ENCODE assay signal across 21 cellular contexts in genomic region chr18:74682998-74683311, GRCh38.
A peak's percentile ranks its signal among the peaks of the same experiment; 100 is the strongest.
DNase-seq lines count a peak whose midpoint lies in the region; TF ChIP-seq lines count a peak whose summit lies in the region.
"Had no signal": no experiment of that assay in that cellular context is flagged by ENCODE, and none has a peak within 500 bp of the region (broad histone marks: within the 10 kb centered on the region; RNA-seq: fewer than 3 reads in every experiment).

No MANE protein-coding gene starts in this region.

- H3K36me3 Mint-ChIP-seq in nephron (ENCODE audit: low read depth), result peaks cover 27% of the 10 kb centered on the region

- H3K27ac Mint-ChIP-seq in nephron, result peak overlapping the region in 2 of 3 experiments; percentile 8 to 33
- H3K27ac Mint-ChIP-seq: CD8-positive, alpha-beta T cell; dendritic cell treated with granulocyte-macrophage colony-stimulating factor and Interleukin-4, amounts not matched to agents 40 ng/mL and 50 ng/mL, for 4 days had no signal

- H3K4me3 ChIP-seq in endocrine pancreas (ENCODE audit: control insufficient read depth, insufficient read depth, low read length), result peak overlapping the region; percentile 28
- H3K4me3 ChIP-seq: MG63 had no signal

- no peak overlapping the region for H3K4me3 Mint-ChIP-seq in nephron
- H3K4me3 Mint-ChIP-seq: brain; CD8-positive, alpha-beta T cell; dendritic cell treated with granulocyte-macrophage colony-stimulating factor and Interleukin-4, amounts not matched to agents 40 ng/mL and 50 ng/mL, for 4 days had no signal

- no peaks in the 10 kb centered on the region for H3K9me3 ChIP-seq in endocrine pancreas (ENCODE audit: control insufficient read depth, low read length)
- H3K9me3 ChIP-seq: MG63 had no signal

- peaks cover 11% of the 10 kb centered on the region for H3K4me1 Mint-ChIP-seq in nephron

- TF ChIP-seq CTCF in nephron (IDR thresholded peaks at IDR 0.05; ENCODE audit: unreplicated experiment in 3 of 3), result no peak

- no peak overlapping the region for H3K9ac ChIP-seq in endocrine pancreas (ENCODE audit: control insufficient read depth, insufficient read depth, low read length)

- H3K4me1 ChIP-seq in endocrine pancreas (ENCODE audit: control insufficient read depth, insufficient read depth, low read length), result no peaks in the 10 kb centered on the region

- DNase-seq in DMS79 treated with DMSO at 0.1 percent for 48 hours (lab: John Stamatoyannopoulos, UW) (peak; percentile 50), DMS79 (lab: John Stamatoyannopoulos, UW) (no peak), M059J (ENCODE audit: low read depth) (peak; percentile 12), HT-29 (ENCODE audit: low spot score) (no peak), activated gamma-delta T cell (lab: John Stamatoyannopoulos, UW) (no peak), NCI-H345 (lab: John Stamatoyannopoulos, UW) (no peak)
- DNase-seq: activated CD4-positive, alpha-beta T cell treated with anti-CD3 and anti-CD28 coated beads for 48 hours; activated CD8-positive, alpha-beta memory T cell treated with anti-CD3 and anti-CD28 coated beads, Interleukin-2, amount 50 U/mL, for 4 hours; activated naive CD4-positive, alpha-beta T cell; CD8-positive, alpha-beta T cell; left colon; MG63; midbrain; NCI-H1930; retina; stimulated activated naive CD4-positive, alpha-beta T cell treated with Interleukin-2 at 50 U/mL for 16 hours; trophoblast cell had no signal

- no peaks in the 10 kb centered on the region for H3K27me3 ChIP-seq in endocrine pancreas (ENCODE audit: control insufficient read depth, insufficient read depth, low read length)
- H3K27me3 ChIP-seq: MG63 had no signal

- no peaks in the 10 kb centered on the region for H3K27me3 Mint-ChIP-seq in nephron (ENCODE audit: low read depth)
- H3K27me3 Mint-ChIP-seq: brain; dendritic cell treated with granulocyte-macrophage colony-stimulating factor and Interleukin-4, amounts not matched to agents 40 ng/mL and 50 ng/mL, for 4 days had no signal

- peaks cover 14% of the 10 kb centered on the region for H3K9me3 Mint-ChIP-seq in nephron
- H3K9me3 Mint-ChIP-seq: CD8-positive, alpha-beta T cell; dendritic cell treated with granulocyte-macrophage colony-stimulating factor and Interleukin-4, amounts not matched to agents 40 ng/mL and 50 ng/mL, for 4 days had no signal

- H3K36me3 ChIP-seq in endocrine pancreas (ENCODE audit: control insufficient read depth, insufficient read depth, low read length), result no peaks in the 10 kb centered on the region
- H3K36me3 ChIP-seq: MG63 had no signal

Comparison
In these comparisons a context has a peak if more than half of its experiments do, and no peak if none do; other contexts are left out.
1. DNase-seq: peak in DMS79 treated with DMSO at 0.1 percent for 48 hours (single experiment) and M059J (single experiment); none in DMS79 (single experiment), HT-29 (single experiment), activated gamma-delta T cell (single experiment) and NCI-H345 (single experiment).